8 cellular contexts compared by ENCODE assay signal in the genomic region with DNA sequence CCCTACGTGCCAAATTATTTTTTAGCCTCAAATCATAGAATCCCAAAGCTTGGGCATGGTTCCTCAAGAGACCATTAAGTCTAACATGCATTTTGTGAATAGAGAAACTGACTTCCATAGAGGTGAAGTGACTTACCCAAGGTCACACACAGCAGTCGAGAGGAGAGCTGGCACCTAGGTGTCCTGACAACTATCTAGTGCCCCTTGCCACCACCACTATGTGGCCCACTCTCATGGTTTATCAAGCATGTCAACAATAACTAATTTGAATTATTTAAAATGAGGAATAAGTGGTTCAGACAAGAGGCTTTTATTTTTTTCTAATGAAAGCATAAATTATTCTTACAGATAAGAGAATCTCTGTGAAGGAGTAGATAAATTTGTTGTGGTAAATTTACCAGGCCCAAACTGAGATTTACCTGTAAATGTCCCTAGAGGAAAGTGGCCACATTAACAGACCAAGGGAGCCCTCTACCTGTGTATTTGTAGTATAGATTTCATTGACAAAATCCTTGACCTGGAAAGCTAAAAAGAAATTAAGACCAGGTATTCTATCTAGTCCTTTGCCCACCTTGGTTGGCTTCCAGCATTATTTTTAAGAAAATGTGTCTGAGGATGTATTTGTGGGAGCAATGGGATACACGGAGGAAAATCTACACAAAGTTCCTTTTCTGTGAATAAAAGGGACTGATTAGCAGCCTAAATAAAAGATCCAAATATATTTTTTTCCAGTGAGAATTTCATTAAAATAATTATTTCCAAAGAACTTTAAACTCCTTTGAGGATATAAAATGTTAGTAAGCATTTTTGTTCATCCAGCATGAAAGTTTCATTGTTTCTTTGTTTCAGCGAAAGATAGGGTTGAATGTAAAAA. TPM values are rescaled to one million over a fixed set of nuclear protein-coding genes. Genes with fewer than 3 reads are reported as not detected.
A peak's percentile ranks its signal among the peaks of the same experiment; 100 is the strongest.
DNase-seq lines count a peak whose midpoint lies in the region; ATAC-seq and TF ChIP-seq lines count a peak whose summit lies in the region.

No MANE protein-coding gene starts in this region.

- H3K4me1 Mint-ChIP-seq in type B pancreatic cell (ENCODE audit: unreplicated experiment) = peaks cover 19% of the 10 kb centered on the region

- peak; percentile 25 for DNase-seq in activated CD4-positive, alpha-beta T cell treated with anti-CD3 and anti-CD28 coated beads for 4 hours
- no peak for DNase-seq in activated CD4-positive, alpha-beta T cell treated with anti-CD3 and anti-CD28 coated beads for 1 hour
- peak; percentile 10 for DNase-seq in LHCN-M2 (ENCODE audit: low read depth)
- peak; percentile 3 to 8 for DNase-seq in activated CD4-positive, alpha-beta T cell treated with anti-CD3 and anti-CD28 coated beads, Interleukin-2, amount 50 U/mL, for 4 hours
- DNase-seq in iPS-NIHi7 (ENCODE audit: extremely low spot score) = peak; percentile 47
- DNase-seq in type B pancreatic cell (ENCODE audit: extremely low spot score, unreplicated experiment) = no peak
- DNase-seq in NCI-H187 treated with DMSO at 0.1 percent for 48 hours (lab: John Stamatoyannopoulos, UW) = no peak

- H3K36me3 Mint-ChIP-seq in type B pancreatic cell = no peaks in the 10 kb centered on the region

- H3K27me3 Mint-ChIP-seq in type B pancreatic cell = no peaks in the 10 kb centered on the region

- H3K9me3 Mint-ChIP-seq in type B pancreatic cell = no peaks in the 10 kb centered on the region

- no peak for ATAC-seq in HG02938 (IDR thresholded peaks at IDR 0.05; ENCODE audit: unreplicated experiment)

- H3K27ac Mint-ChIP-seq in type B pancreatic cell = no peak overlapping the region

- H3K4me3 Mint-ChIP-seq in type B pancreatic cell = no peak overlapping the region

- peak; percentile 75 for TF ChIP-seq CTCF in type B pancreatic cell (conservative IDR thresholded peaks at IDR 0.05)

RNA-seq across cellular contexts. Expression of a gene that starts 49.1 kb away (rescaled TPM):
- 4.1 and 4.8 TPM in 2 replicates for total RNA-seq in LHCN-M2 (2014; rRNA removed)
- 1.0 TPM for polyA plus RNA-seq in LHCN-M2 (2012)
- 1.00 and 2.0 TPM in 2 replicates for total RNA-seq in type B pancreatic cell (ENCODE audit: low replicate concordance)

RNA-seq across cellular contexts. Expression of a gene that starts 49.3 kb away (rescaled TPM):
- 51.8 and 57.0 TPM in 2 replicates for total RNA-seq in LHCN-M2 (2014; rRNA removed)
- polyA plus RNA-seq in LHCN-M2 (2012) = 32.5 TPM
- 48.4 and 50.9 TPM in 2 replicates for total RNA-seq in type B pancreatic cell (ENCODE audit: low replicate concordance)

Comparison
In these comparisons a context has a peak if more than half of its experiments do, and no peak if none do; other contexts are left out.
1. DNase-seq: peak in activated CD4-positive, alpha-beta T cell treated with anti-CD3 and anti-CD28 coated beads for 4 hours (2 of 2), LHCN-M2 (single experiment), activated CD4-positive, alpha-beta T cell treated with anti-CD3 and anti-CD28 coated beads, Interleukin-2, amount 50 U/mL, for 4 hours (2 of 2) and iPS-NIHi7 (single experiment); none in activated CD4-positive, alpha-beta T cell treated with anti-CD3 and anti-CD28 coated beads for 1 hour (single experiment), type B pancreatic cell (single experiment) and NCI-H187 treated with DMSO at 0.1 percent for 48 hours (single experiment).